ENCODE assay signal across 8 cellular contexts in the genomic region with DNA sequence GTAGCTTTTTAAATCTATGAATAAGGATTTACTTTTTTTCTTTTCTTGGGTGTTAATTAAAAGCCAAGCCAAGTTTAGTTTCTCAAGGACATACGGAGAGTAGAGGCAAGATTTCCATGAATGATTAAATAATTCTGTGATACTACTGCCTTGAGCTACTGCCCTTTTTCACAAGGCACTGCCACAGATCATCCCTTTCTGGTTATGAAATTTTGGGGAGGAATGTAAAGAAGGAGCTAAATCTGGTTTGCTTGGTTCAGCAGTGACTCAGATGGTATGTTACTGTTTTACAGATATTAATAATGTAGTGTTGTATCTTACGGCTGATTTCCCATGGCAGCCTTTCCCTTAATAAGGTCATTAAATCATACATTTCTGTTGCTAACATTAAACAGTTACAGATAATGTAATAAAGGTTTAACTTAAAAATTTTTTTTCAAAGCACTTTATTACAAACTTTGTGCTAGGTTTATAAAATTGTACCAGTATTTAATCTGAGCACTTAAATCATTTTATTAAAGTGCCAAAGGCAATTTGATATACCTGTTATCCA. TPM values are rescaled to one million over a fixed set of nuclear protein-coding genes. Genes with fewer than 3 reads are reported as not detected.
A peak's percentile ranks its signal among the peaks of the same experiment; 100 is the strongest.
DNase-seq lines count a peak whose midpoint lies in the region; TF ChIP-seq lines count a peak whose summit lies in the region.

No MANE protein-coding gene starts in this region.

- 15% methylated on average over 2 of the region's 2 CpGs for WGBS in prostate gland

- no peaks in the 10 kb centered on the region for H3K27me3 ChIP-seq in prostate gland (replicated peaks; ENCODE audit: insufficient read depth)

- H3K4me3 ChIP-seq in epithelial cell of proximal tubule (ENCODE audit: low read depth, low read length) (peak overlapping the region; percentile 99), prostate gland (peak overlapping the region in 1 of 2 donors; percentile 82)

- intact Hi-C loops in prostate gland (cut with DNase I): no loop called here

- peak overlapping the region; percentile 4 to 100 for H3K27ac ChIP-seq in prostate gland

- DNase-seq in EL (peak; percentile 79), RPMI7951 (ENCODE audit: low read depth) (peak; percentile 26), epithelial cell of proximal tubule (ENCODE audit: low read depth) (no peak), prostate gland (ENCODE audit: low spot score) (no peak), epidermal melanocyte (ENCODE audit: insufficient read length, low spot score) (no peak), NAMALWA (ENCODE audit: low spot score) (no peak), T1000 (lab: John Stamatoyannopoulos, UW) (no peak), midbrain (lab: John Stamatoyannopoulos, UW) (no peak)

- H3K4me1 ChIP-seq in prostate gland (replicated peaks): no peaks in the 10 kb centered on the region

- TF ChIP-seq CTCF in epithelial cell of proximal tubule (conservative IDR thresholded peaks at IDR 0.05; ENCODE audit: low read depth, low read length) (no peak), prostate gland (IDR thresholded peaks at IDR 0.05) (no peak)

- TF ChIP-seq POLR2A in prostate gland (IDR thresholded peaks at IDR 0.05): no peak

- H3K36me3 ChIP-seq in prostate gland: no peaks in the 10 kb centered on the region

- no peaks in the 10 kb centered on the region for H3K9me3 ChIP-seq in prostate gland

RNA-seq across cellular contexts. Expression of gene WSB1, which starts 2.6 kb away (rescaled TPM):
- 55.2 and 106 TPM in 2 replicates for total RNA-seq in RPMI7951 (2014; rRNA removed; shearing (Covaris generic))
- total RNA-seq in epithelial cell of proximal tubule (28.7 and 68.5 TPM in 2 replicates), prostate gland (100 to 1,000 TPM in 1 of 2 donors, 10 to 100 TPM in 1; 45.7 to 116 TPM)

Comparison
In these comparisons a context has a peak if more than half of its experiments do, and no peak if none do; other contexts are left out.
1. DNase-seq: peak in EL (single experiment) and RPMI7951 (single experiment); none in epithelial cell of proximal tubule (single experiment), prostate gland (single experiment), epidermal melanocyte (single experiment), NAMALWA (single experiment), T1000 (single experiment) and midbrain (single experiment).